Comparison of ENCODE assay signal across 8 cellular contexts in genomic region chr13:20475927-20476691, GRCh38. TPM values are rescaled to one million over a fixed set of nuclear protein-coding genes. Genes with fewer than 3 reads are reported as not detected.
A peak's percentile ranks its signal among the peaks of the same experiment; 100 is the strongest.
DNase-seq lines count a peak whose midpoint lies in the region; ATAC-seq and TF ChIP-seq lines count a peak whose summit lies in the region.

No MANE protein-coding gene starts in this region.

- H3K4me1 Mint-ChIP-seq in activated naive CD4-positive, alpha-beta T cell treated with anti-CD3 and anti-CD28 coated beads, Interleukin-2, amount 50 U/mL, for 24 hours, result peaks cover 51% of the 10 kb centered on the region

- H3K36me3 Mint-ChIP-seq in activated naive CD4-positive, alpha-beta T cell treated with anti-CD3 and anti-CD28 coated beads, Interleukin-2, amount 50 U/mL, for 24 hours, result peaks cover 6% of the 10 kb centered on the region

- intact Hi-C loops in adrenal gland (cut with DNase I), result no loop called here

- no peaks in the 10 kb centered on the region for H3K27me3 ChIP-seq in adrenal gland

- no peaks in the 10 kb centered on the region for H3K36me3 ChIP-seq in adrenal gland (replicated peaks in 1 of 2)

- TF ChIP-seq CTCF in adrenal gland (IDR thresholded peaks at IDR 0.05), result no peak

- 72 to 79% (median 76%) methylated on average over 17 to 18 of the region's 18 CpGs for WGBS in adrenal gland, 4 donors

- no peak overlapping the region for H3K27ac ChIP-seq in adrenal gland

- no peak overlapping the region for H3K4me3 ChIP-seq in adrenal gland

- H3K9me3 ChIP-seq in adrenal gland (replicated peaks in 1 of 3), result no peaks in the 10 kb centered on the region

- ATAC-seq in GM18519 (IDR thresholded peaks at IDR 0.05; ENCODE audit: low FRiP score, unreplicated experiment) (peak; percentile 84), HG02642 (IDR thresholded peaks at IDR 0.05; ENCODE audit: poor library complexity, unreplicated experiment) (peak; percentile 97)

- peak; percentile 9 for DNase-seq in NK-92 (lab: John Stamatoyannopoulos, UW; ENCODE audit: unreplicated experiment)
- peak; percentile 23 to 51 for DNase-seq in stimulated activated CD4-positive, alpha-beta T cell treated with anti-CD3 and anti-CD28 coated beads, Interleukin-12 subunit alpha, Interleukin-12 subunit beta, amount 100 ng/mL, for 24 hours (ENCODE audit: low read depth in 2 of 2)
- DNase-seq in DMS 273 (lab: John Stamatoyannopoulos, UW; ENCODE audit: unreplicated experiment), result no peak
- DNase-seq in HT-29 (ENCODE audit: low spot score), result no peak
- no peak for DNase-seq in adrenal gland

- H3K4me1 ChIP-seq in adrenal gland (replicated peaks in 1 of 2), result no peaks in the 10 kb centered on the region

- H3K27me3 Mint-ChIP-seq in activated naive CD4-positive, alpha-beta T cell treated with anti-CD3 and anti-CD28 coated beads, Interleukin-2, amount 50 U/mL, for 24 hours, result no peaks in the 10 kb centered on the region

- peak overlapping the region; percentile 86 for H3K27ac Mint-ChIP-seq in activated naive CD4-positive, alpha-beta T cell treated with anti-CD3 and anti-CD28 coated beads, Interleukin-2, amount 50 U/mL, for 24 hours

- TF ChIP-seq POLR2A in adrenal gland (IDR thresholded peaks at IDR 0.05), result no peak

- peak overlapping the region; percentile 79 for H3K4me3 Mint-ChIP-seq in activated naive CD4-positive, alpha-beta T cell treated with anti-CD3 and anti-CD28 coated beads, Interleukin-2, amount 50 U/mL, for 24 hours

- H3K9me3 Mint-ChIP-seq in activated naive CD4-positive, alpha-beta T cell treated with anti-CD3 and anti-CD28 coated beads, Interleukin-2, amount 50 U/mL, for 24 hours, result no peaks in the 10 kb centered on the region

RNA-seq across cellular contexts. Expression of gene CRYL1, which starts 49.5 kb away (rescaled TPM):
- 10.2 and 11.1 TPM in 2 replicates for total RNA-seq in HT-29 (2014; rRNA removed; shearing (Covaris generic))
- 10 to 100 TPM; 41.5 to 68.0 (median 50.3) TPM for total RNA-seq in adrenal gland
- polyA plus RNA-seq in adrenal gland, result 10 to 100 TPM; 17.0 to 36.3 (median 22.4) TPM

Comparison
In these comparisons a context has a peak if more than half of its experiments do, and no peak if none do; other contexts are left out.
1. DNase-seq: peak in NK-92 (single experiment) and stimulated activated CD4-positive, alpha-beta T cell treated with anti-CD3 and anti-CD28 coated beads, Interleukin-12 subunit alpha, Interleukin-12 subunit beta, amount 100 ng/mL, for 24 hours (2 of 2); none in DMS 273 (single experiment), HT-29 (single experiment) and adrenal gland (0 of 7).